Comparison of ENCODE assay signal across 21 cellular contexts in the genomic region with DNA sequence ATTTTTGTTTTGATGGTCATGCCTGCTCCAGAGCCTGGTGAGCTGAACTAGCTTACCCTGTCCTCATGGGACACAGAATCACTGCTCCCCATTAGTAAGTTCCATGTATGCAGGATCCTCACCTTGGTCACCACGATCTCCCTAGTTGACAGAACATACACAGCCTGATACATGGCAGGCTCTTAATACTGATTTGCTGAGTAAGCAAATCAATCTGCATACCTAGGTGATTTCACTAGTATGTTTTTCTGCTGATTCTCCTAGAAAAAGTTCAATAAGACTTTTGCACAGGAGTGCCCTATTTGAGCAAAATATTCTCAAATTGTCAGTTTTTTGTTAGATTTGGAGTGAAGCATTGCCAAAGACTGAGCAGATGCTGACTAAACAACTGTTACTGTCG.
DNase-seq lines count a peak whose midpoint lies in the region; ATAC-seq, FAIRE-seq and TF ChIP-seq lines count a peak whose summit lies in the region.
"Had no signal": no experiment of that assay in that cellular context is flagged by ENCODE, and none has a peak within 500 bp of the region (broad histone marks: within the 10 kb centered on the region; RNA-seq: fewer than 3 reads in every experiment).

No MANE protein-coding gene starts in this region.

- H2AK9ac ChIP-seq in IMR-90 (replicated peaks; ENCODE audit: low read depth, low read length, poor library complexity) = no peak overlapping the region

- H2BK120ac ChIP-seq in IMR-90 (ENCODE audit: low read depth, low read length) (no peak overlapping the region), H1 (replicated peaks; ENCODE audit: low read depth, low read length) (no peak overlapping the region)

- H3K56ac ChIP-seq in IMR-90 (ENCODE audit: extremely low read depth, insufficient read depth, low read length) (no peak overlapping the region), H1 (replicated peaks; ENCODE audit: insufficient read length, low read depth, low read length) (no peak overlapping the region)

- TF ChIP-seq EP300 in A549 (IDR thresholded peaks at IDR 0.05) (no peak), H1 (IDR thresholded peaks at IDR 0.05; ENCODE audit: borderline replicate concordance in 1 of 2, low read depth in 2 of 2, low read length in 2 of 2) (no peak)

- WGBS in A549 (ENCODE audit: missing lambda C conversion rate) = 27% methylated on average over 2 of the region's 2 CpGs
- no CpG with 5 or more reads among the region's 2 CpGs for WGBS in IMR-90 (ENCODE audit: extremely low coverage in 2 of 2, insufficient read length in 1 of 2), 2 experiments
- WGBS in H1 (ENCODE audit: extremely low coverage in 1 of 2, insufficient coverage in 1 of 2, insufficient read length in 1 of 2, insufficient replicate concordance in 2 of 2, low coverage in 1 of 2, low lambda C conversion rate in 2 of 2, missing lambda C conversion rate in 1 of 2), 2 experiments = 90% methylated on average over 2 of the region's 2 CpGs; no CpG with 5 or more reads in 1 of the 2 experiments

- H3K4me3 ChIP-seq in A549 (no peak overlapping the region), IMR-90 (ENCODE audit: insufficient read depth, low read depth, low read length) (no peak overlapping the region), H1 (ENCODE audit: extremely low read depth in 1 of 4, insufficient read depth in 2 of 4, low read depth in 3 of 4, low read length in 4 of 4) (no peak overlapping the region)
- H3K4me3 ChIP-seq: BLaER1 treated with 17β-estradiol and CSF1 and Interleukin-3, amounts not matched to agents 10 nM and 100 nM had no signal

- no peak overlapping the region for H3K18ac ChIP-seq in IMR-90 (ENCODE audit: low read depth, low read length)
- no peak overlapping the region for H3K18ac ChIP-seq in H1 (ENCODE audit: extremely low read depth, low read length)

- H3K23me2 ChIP-seq in H1 (ENCODE audit: low read depth, low read length) = no peaks in the 10 kb centered on the region; the same call in 1 of the 2 replicates

- no peak overlapping the region for H3K4me2 ChIP-seq in A549
- no peak overlapping the region for H3K4me2 ChIP-seq in IMR-90 (ENCODE audit: low read depth, low read length)
- no peak overlapping the region for H3K4me2 ChIP-seq in H1 (ENCODE audit: insufficient read depth in 1 of 2, low read depth in 2 of 2, low read length in 2 of 2)
- H3K4me2 ChIP-seq: BLaER1 treated with 17β-estradiol and CSF1 and Interleukin-3, amounts not matched to agents 10 nM and 100 nM had no signal

- H4K91ac ChIP-seq in IMR-90 (ENCODE audit: insufficient read depth, low read depth, low read length) (no peak overlapping the region), H1 (replicated peaks; ENCODE audit: insufficient read length, low read length) (no peak overlapping the region)

- H3K9me1 ChIP-seq in IMR-90 (ENCODE audit: insufficient read depth, low read length) = no peaks in the 10 kb centered on the region

- H3K14ac ChIP-seq in IMR-90 (replicated peaks; ENCODE audit: low read depth, low read length) = no peak overlapping the region
- no peak overlapping the region for H3K14ac ChIP-seq in H1 (ENCODE audit: insufficient read length)

- H3K79me1 ChIP-seq in IMR-90 (ENCODE audit: low read depth in 1 of 2, low read length in 2 of 2) (no peaks in the 10 kb centered on the region), H1 (ENCODE audit: low read depth, low read length) (no peaks in the 10 kb centered on the region)

- no peak for TF ChIP-seq CTCF in A549 (IDR thresholded peaks at IDR 0.05)
- no peak for TF ChIP-seq CTCF in IMR-90 (conservative IDR thresholded peaks at IDR 0.05; ENCODE audit: low read depth, low read length)
- TF ChIP-seq CTCF in H1 (IDR thresholded peaks at IDR 0.05; ENCODE audit: control extremely low read depth in 1 of 3, insufficient read depth in 1 of 3, low read depth in 1 of 3, low read length in 3 of 3) = no peak
- no peak for TF ChIP-seq CTCF in RWPE1 (conservative IDR thresholded peaks at IDR 0.05; ENCODE audit: low read depth)

- FAIRE-seq in A549 (lab: Jason Lieb, UNC) (no peak), H1 (lab: Jason Lieb, UNC) (no peak)
- FAIRE-seq: A204.1, D721Med, G401.6, GM12892 had no signal

- H3K27ac ChIP-seq in A549 = no peak overlapping the region
- H3K27ac ChIP-seq in IMR-90 (ENCODE audit: insufficient read depth, low read length) = no peak overlapping the region
- H3K27ac ChIP-seq in H1 (ENCODE audit: low read depth, low read length) = no peak overlapping the region
- no peak overlapping the region for H3K27ac ChIP-seq in RWPE1
- H3K27ac ChIP-seq: BLaER1 treated with 17β-estradiol and CSF1 and Interleukin-3, amounts not matched to agents 10 nM and 100 nM had no signal

- H2BK20ac ChIP-seq in IMR-90 (ENCODE audit: low read depth, low read length) = no peak overlapping the region
- H2BK20ac ChIP-seq in H1 (ENCODE audit: low read length) = no peak overlapping the region

- no peak overlapping the region for H4K8ac ChIP-seq in IMR-90 (ENCODE audit: low read depth in 2 of 2, low read length in 2 of 2)
- no peak overlapping the region for H4K8ac ChIP-seq in H1 (ENCODE audit: extremely low read depth, insufficient read depth, low read length)

- H3K9me3 ChIP-seq in A549 = no peaks in the 10 kb centered on the region
- no peaks in the 10 kb centered on the region for H3K9me3 ChIP-seq in IMR-90 (ENCODE audit: control insufficient read depth, insufficient read depth, low read length)
- no peaks in the 10 kb centered on the region for H3K9me3 ChIP-seq in H1 (ENCODE audit: insufficient read depth in 2 of 2, low read depth in 1 of 2, low read length in 1 of 2)
- H3K9me3 ChIP-seq: BE2C had no signal

- no peak overlapping the region for H2AK5ac ChIP-seq in IMR-90 (ENCODE audit: low read depth, low read length)
- H2AK5ac ChIP-seq in H1 (ENCODE audit: low read depth, low read length) = no peak overlapping the region

- TF ChIP-seq RAD21 in A549 (conservative IDR thresholded peaks at IDR 0.05 in 1 of 2, IDR thresholded peaks at IDR 0.05 in 1 of 2) (no peak), IMR-90 (IDR thresholded peaks at IDR 0.05; ENCODE audit: low read length) (no peak), H1 (IDR thresholded peaks at IDR 0.05 in 1 of 2, conservative IDR thresholded peaks at IDR 0.05 in 1 of 2; ENCODE audit: low read depth in 2 of 2, low read length in 2 of 2) (no peak)

- H3K36me3 ChIP-seq in IMR-90 (ENCODE audit: control insufficient read depth, insufficient read depth, low read length) = no peaks in the 10 kb centered on the region
- no peaks in the 10 kb centered on the region for H3K36me3 ChIP-seq in H1 (ENCODE audit: control insufficient read depth in 2 of 4, insufficient read depth in 4 of 4, low read length in 3 of 4)
- H3K36me3 ChIP-seq: BE2C; BLaER1 treated with 17β-estradiol and CSF1 and Interleukin-3, amounts not matched to agents 10 nM and 100 nM had no signal

- POLR2A ChIA-PET in A549 (lab: Yijun Ruan, JAX) = no interaction called here
- POLR2A ChIA-PET in IMR-90 (lab: Charles Lee; ENCODE audit: unreplicated experiment) = no interaction called here
- POLR2A ChIA-PET in H1 (lab: Charles Lee; ENCODE audit: partially characterized antibody) = no interaction called here
- POLR2A ChIA-PET in RWPE1 (lab: Yijun Ruan, JAX; ENCODE audit: low non-redundant PET) = no interaction called here

- H2AFZ ChIP-seq in IMR-90 (replicated peaks; ENCODE audit: low read length, poor library complexity) = no peak overlapping the region
- no peak overlapping the region for H2AFZ ChIP-seq in H1 (ENCODE audit: low read length)

- H3K4ac ChIP-seq in IMR-90 (ENCODE audit: low read depth, low read length) = no peak overlapping the region
- no peak overlapping the region for H3K4ac ChIP-seq in H1 (replicated peaks; ENCODE audit: insufficient read length, low read depth, low read length)

- BruUV-seq in IMR-90 (replicated peaks; lab: Mats Ljungman, UMichigan) = no TSS peak

- no peak overlapping the region for H2BK15ac ChIP-seq in IMR-90 (ENCODE audit: low read depth, low read length)
- H2BK15ac ChIP-seq in H1 (ENCODE audit: low read length) = no peak overlapping the region

- H4K5ac ChIP-seq in IMR-90 (ENCODE audit: low read depth, low read length) = no peak overlapping the region
- H4K5ac ChIP-seq in H1 (ENCODE audit: insufficient read length, low read depth, low read length) = no peak overlapping the region

- H3K27me3 ChIP-seq in IMR-90 (ENCODE audit: control insufficient read depth, insufficient read depth, low read length) = no peaks in the 10 kb centered on the region
- H3K27me3 ChIP-seq in H1 (replicated peaks in 1 of 4; ENCODE audit: control insufficient read depth in 3 of 4, extremely low read depth in 1 of 4, insufficient read depth in 3 of 4, low read length in 3 of 4) = no peaks in the 10 kb centered on the region
- H3K27me3 ChIP-seq: BE2C; BLaER1 treated with 17β-estradiol and CSF1 and Interleukin-3, amounts not matched to agents 10 nM and 100 nM had no signal

- H3K79me2 ChIP-seq in H1 (ENCODE audit: control insufficient read depth in 1 of 2, insufficient read depth in 2 of 2, low read length in 2 of 2) = no peaks in the 10 kb centered on the region

- intact Hi-C loops in IMR-90 (cut with micrococcal nuclease) = no loop called here

- H3K9ac ChIP-seq in IMR-90 (ENCODE audit: low read depth, low read length) = no peak overlapping the region
- H3K9ac ChIP-seq in H1 (replicated peaks in 1 of 4; ENCODE audit: extremely low read depth in 1 of 4, low read depth in 3 of 4, low read length in 3 of 4) = no peak overlapping the region
- H3K9ac ChIP-seq: BLaER1 treated with 17β-estradiol and CSF1 and Interleukin-3, amounts not matched to agents 10 nM and 100 nM had no signal

- dilution Hi-C loops in IMR-90 (cut with HindIII; ENCODE audit: low sequenced_read_pairs, unreplicated experiment) = no loop called here

- H3K4me1 ChIP-seq in A549 (no peaks in the 10 kb centered on the region), IMR-90 (ENCODE audit: control insufficient read depth, insufficient read depth, low read length) (no peaks in the 10 kb centered on the region), H1 (replicated peaks in 1 of 4; ENCODE audit: control insufficient read depth in 3 of 4, insufficient read depth in 4 of 4, low read length in 3 of 4) (no peaks in the 10 kb centered on the region)
- H3K4me1 ChIP-seq: BE2C; BLaER1 treated with 17β-estradiol and CSF1 and Interleukin-3, amounts not matched to agents 10 nM and 100 nM had no signal

- H4K20me1 ChIP-seq in IMR-90 (ENCODE audit: insufficient read depth, low read length) = no peaks in the 10 kb centered on the region
- H4K20me1 ChIP-seq in H1 (replicated peaks in 1 of 2; ENCODE audit: control insufficient read depth in 1 of 2, insufficient read depth in 2 of 2, low read length in 2 of 2) = no peaks in the 10 kb centered on the region
- H4K20me1 ChIP-seq: BLaER1 treated with 17β-estradiol and CSF1 and Interleukin-3, amounts not matched to agents 10 nM and 100 nM had no signal

- CTCF ChIA-PET in A549 (lab: Yijun Ruan, JAX) (interaction anchor here (0.6 to 1.2 kb wide), 2 partner anchors 12 to 880 kb away, joined by 3 read pairs; no protein-coding TSS in a partner anchor), IMR-90 (lab: Yijun Ruan, JAX) (no interaction called here), H1 (lab: Charles Lee; ENCODE audit: partially characterized antibody) (interaction anchor here (0.5 to 3.8 kb wide), 3 partner anchors 210 to 400 kb away, joined by 3 to 17 read pairs (median 4); no protein-coding TSS in a partner anchor), RWPE1 (lab: Yijun Ruan, JAX) (no interaction called here)

- DNase-seq in A549 (ENCODE audit: low read depth in 1 of 2, low spot score in 1 of 2) = no peak
- DNase-seq in IMR-90 = no peak
- DNase-seq in H1 (ENCODE audit: low read depth in 1 of 2, low spot score in 2 of 2) = no peak
- DNase-seq in RWPE1 (ENCODE audit: low spot score) = no peak
- DNase-seq in NCI-H774 (lab: John Stamatoyannopoulos, UW) = no peak
- DNase-seq in NCI-H2227 treated with DMSO at 0.1 percent for 48 hours (lab: John Stamatoyannopoulos, UW) = no peak
- DNase-seq: ACHN; AML-193; BE2C; CD4-positive, alpha-beta T cell; CD8-positive, alpha-beta memory T cell; DMS153; DND-41; GOT3; H7; HCEC 1CT had no signal

- no peak overlapping the region for H2BK5ac ChIP-seq in IMR-90 (ENCODE audit: low read depth, low read length, poor library complexity, severe bottlenecking)
- no peak overlapping the region for H2BK5ac ChIP-seq in H1 (ENCODE audit: low read depth, low read length)

- in situ Hi-C loops in IMR-90 (cut with MboI; ENCODE audit: low sequenced_read_pairs) = loop anchor here (25.0 kb wide), 1 partner anchor 1615 kb away; the partner anchor contains the start of gene IFNW1

- H3K23ac ChIP-seq in IMR-90 (ENCODE audit: low read depth, low read length) (no peak overlapping the region), H1 (ENCODE audit: insufficient read length) (no peak overlapping the region)

- H2BK12ac ChIP-seq in H1 (ENCODE audit: low read depth, low read length) = no peak overlapping the region

- no peak for ATAC-seq in A549
- ATAC-seq in IMR-90 (ENCODE audit: low read depth) = no peak

- no peak for TF ChIP-seq POLR2A in A549 (IDR thresholded peaks at IDR 0.05; ENCODE audit: low read length)
- TF ChIP-seq POLR2A in IMR-90 (IDR thresholded peaks at IDR 0.05; ENCODE audit: low read depth, low read length) = no peak
- TF ChIP-seq POLR2A in H1 (IDR thresholded peaks at IDR 0.05; ENCODE audit: control extremely low read depth in 1 of 2, low read depth in 2 of 2, low read length in 2 of 2) = no peak

Comparison
In these comparisons a context has a peak if more than half of its experiments do, and no peak if none do; other contexts are left out.
1. CTCF ChIA-PET loops: an anchor here in A549 (0.6 to 1.2 kb wide) and H1 (0.5 to 3.8 kb wide); none called in IMR-90 and RWPE1.
2. Of the 18 proteins assayed by ChIP-seq in both H1 and A549: peak only in H1: none; only in A549: none; in both: MAFK; in neither: 17.